Comparison of ENCODE assay signal across 9 cellular contexts in the genomic region with DNA sequence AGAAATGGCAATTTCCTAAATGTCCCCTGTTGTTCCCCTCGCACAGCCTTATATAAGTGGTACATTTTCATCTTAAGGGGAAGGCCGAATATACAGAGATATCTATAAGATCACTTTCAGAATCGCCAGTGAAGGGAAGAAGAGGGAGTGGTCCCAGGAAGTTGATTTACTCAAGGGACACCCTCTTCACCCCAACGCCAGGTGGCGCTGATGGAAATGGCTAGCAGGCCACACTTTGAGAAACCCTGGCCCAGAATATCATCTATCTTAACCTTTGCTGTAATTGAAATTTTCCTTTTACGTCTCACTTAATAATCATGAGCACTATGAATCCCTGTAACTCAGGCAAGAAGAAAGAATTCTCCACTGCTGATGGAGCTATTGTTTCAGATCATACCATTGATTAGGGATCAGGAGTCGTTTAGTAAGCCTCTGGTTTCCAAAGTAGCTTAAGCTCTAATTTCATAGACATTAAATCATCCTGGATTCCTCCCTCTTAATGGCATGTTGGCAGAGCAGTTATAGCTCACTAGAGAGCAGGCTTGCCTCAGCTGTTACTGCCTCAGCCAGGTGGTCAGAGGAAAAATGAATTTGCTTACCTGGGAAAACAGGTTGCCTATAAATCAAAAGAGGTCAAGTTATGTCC.
DNase-seq lines count a peak whose midpoint lies in the region; ATAC-seq and TF ChIP-seq lines count a peak whose summit lies in the region.
"Had no signal": no experiment of that assay in that cellular context is flagged by ENCODE, and none has a peak within 500 bp of the region (broad histone marks: within the 10 kb centered on the region; RNA-seq: fewer than 3 reads in every experiment).

No MANE protein-coding gene starts in this region.

- H3K4me1 Mint-ChIP-seq in osteocyte (ENCODE audit: unreplicated experiment), result no peaks in the 10 kb centered on the region

- H3K9me3 Mint-ChIP-seq in osteocyte (ENCODE audit: unreplicated experiment), result peaks cover 4% of the 10 kb centered on the region

- H3K27me3 Mint-ChIP-seq in osteocyte (ENCODE audit: unreplicated experiment), result peaks cover 9% of the 10 kb centered on the region
- H3K27me3 Mint-ChIP-seq: IgD-negative memory B cell had no signal

- H3K27ac Mint-ChIP-seq in osteocyte (ENCODE audit: unreplicated experiment), result no peak overlapping the region
- H3K27ac Mint-ChIP-seq: IgD-negative memory B cell had no signal

- DNase-seq in AG09319 (ENCODE audit: extremely low read depth, low read depth) (no peak), NCI-H510A (lab: John Stamatoyannopoulos, UW) (peak; percentile 21), cardiac fibroblast (ENCODE audit: low read depth in 2 of 2) (peak; percentile 9 to 10), osteocyte (ENCODE audit: extremely low spot score, unreplicated experiment) (no peak), dedifferentiated amniotic fluid mesenchymal stem cell (ENCODE audit: extremely low spot score) (no peak)

- no peaks in the 10 kb centered on the region for H3K36me3 Mint-ChIP-seq in osteocyte (ENCODE audit: unreplicated experiment)
- H3K36me3 Mint-ChIP-seq: IgD-negative memory B cell had no signal

- H3K4me3 Mint-ChIP-seq in osteocyte (ENCODE audit: unreplicated experiment), result no peak overlapping the region
- H3K4me3 Mint-ChIP-seq: IgD-negative memory B cell had no signal

- ATAC-seq in HG03039 (IDR thresholded peaks at IDR 0.05; ENCODE audit: unreplicated experiment), result peak; percentile 61
- ATAC-seq in GM19467 (IDR thresholded peaks at IDR 0.05; ENCODE audit: unreplicated experiment), result no peak

- no peak overlapping the region for H3K4me3 ChIP-seq in cardiac fibroblast (replicated peaks in 1 of 2; ENCODE audit: low read depth in 2 of 2, low read length in 2 of 2)

- TF ChIP-seq CTCF in AG09319 (IDR thresholded peaks at IDR 0.05; ENCODE audit: low read depth, low read length), result peak; percentile 15
- peak; percentile 80 for TF ChIP-seq CTCF in GM12872 (IDR thresholded peaks at IDR 0.05; ENCODE audit: insufficient read depth, low read depth, low read length)
- peak; percentile 24 for TF ChIP-seq CTCF in cardiac fibroblast (IDR thresholded peaks at IDR 0.05; ENCODE audit: low read depth, low read length)
- TF ChIP-seq CTCF in osteocyte (IDR thresholded peaks at IDR 0.05), result peak; percentile 51

Comparison
In these comparisons a context has a peak if more than half of its experiments do, and no peak if none do; other contexts are left out.
1. DNase-seq: peak in NCI-H510A (single experiment) and cardiac fibroblast (2 of 2); none in AG09319 (single experiment), osteocyte (single experiment) and dedifferentiated amniotic fluid mesenchymal stem cell (single experiment).
2. CTCF ChIP-seq: peak in every context shown above with its lines; median percentile 80 in GM12872; 51 in osteocyte; 24 in cardiac fibroblast; 15 in AG09319.